1 cellular context compared by ENCODE assay signal in genomic region chr3:33099701-33100100, GRCh38.
TF ChIP-seq lines count a peak whose summit lies in the region.

No MANE protein-coding gene starts in this region.

TF ChIP-seq in K562, 482 proteins besides CTCF, POLR2A, EP300 and RAD21 (continued from another document):
- TF ChIP-seq, protein P1, sequence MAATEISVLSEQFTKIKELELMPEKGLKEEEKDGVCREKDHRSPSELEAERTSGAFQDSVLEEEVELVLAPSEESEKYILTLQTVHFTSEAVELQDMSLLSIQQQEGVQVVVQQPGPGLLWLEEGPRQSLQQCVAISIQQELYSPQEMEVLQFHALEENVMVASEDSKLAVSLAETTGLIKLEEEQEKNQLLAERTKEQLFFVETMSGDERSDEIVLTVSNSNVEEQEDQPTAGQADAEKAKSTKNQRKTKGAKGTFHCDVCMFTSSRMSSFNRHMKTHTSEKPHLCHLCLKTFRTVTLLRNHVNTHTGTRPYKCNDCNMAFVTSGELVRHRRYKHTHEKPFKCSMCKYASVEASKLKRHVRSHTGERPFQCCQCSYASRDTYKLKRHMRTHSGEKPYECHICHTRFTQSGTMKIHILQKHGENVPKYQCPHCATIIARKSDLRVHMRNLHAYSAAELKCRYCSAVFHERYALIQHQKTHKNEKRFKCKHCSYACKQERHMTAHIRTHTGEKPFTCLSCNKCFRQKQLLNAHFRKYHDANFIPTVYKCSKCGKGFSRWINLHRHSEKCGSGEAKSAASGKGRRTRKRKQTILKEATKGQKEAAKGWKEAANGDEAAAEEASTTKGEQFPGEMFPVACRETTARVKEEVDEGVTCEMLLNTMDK (IDR thresholded peaks at IDR 0.05; ENCODE audit: borderline replicate concordance, insufficient read depth, low read depth, low read length, poor library complexity, severe bottlenecking), result no peak
- peak; percentile 50; the same call in 1 of the 2 replicates for TF ChIP-seq SMAD4 (CRISPR knock-in tag; conservative IDR thresholded peaks at IDR 0.05)
- TF ChIP-seq, protein P2, sequence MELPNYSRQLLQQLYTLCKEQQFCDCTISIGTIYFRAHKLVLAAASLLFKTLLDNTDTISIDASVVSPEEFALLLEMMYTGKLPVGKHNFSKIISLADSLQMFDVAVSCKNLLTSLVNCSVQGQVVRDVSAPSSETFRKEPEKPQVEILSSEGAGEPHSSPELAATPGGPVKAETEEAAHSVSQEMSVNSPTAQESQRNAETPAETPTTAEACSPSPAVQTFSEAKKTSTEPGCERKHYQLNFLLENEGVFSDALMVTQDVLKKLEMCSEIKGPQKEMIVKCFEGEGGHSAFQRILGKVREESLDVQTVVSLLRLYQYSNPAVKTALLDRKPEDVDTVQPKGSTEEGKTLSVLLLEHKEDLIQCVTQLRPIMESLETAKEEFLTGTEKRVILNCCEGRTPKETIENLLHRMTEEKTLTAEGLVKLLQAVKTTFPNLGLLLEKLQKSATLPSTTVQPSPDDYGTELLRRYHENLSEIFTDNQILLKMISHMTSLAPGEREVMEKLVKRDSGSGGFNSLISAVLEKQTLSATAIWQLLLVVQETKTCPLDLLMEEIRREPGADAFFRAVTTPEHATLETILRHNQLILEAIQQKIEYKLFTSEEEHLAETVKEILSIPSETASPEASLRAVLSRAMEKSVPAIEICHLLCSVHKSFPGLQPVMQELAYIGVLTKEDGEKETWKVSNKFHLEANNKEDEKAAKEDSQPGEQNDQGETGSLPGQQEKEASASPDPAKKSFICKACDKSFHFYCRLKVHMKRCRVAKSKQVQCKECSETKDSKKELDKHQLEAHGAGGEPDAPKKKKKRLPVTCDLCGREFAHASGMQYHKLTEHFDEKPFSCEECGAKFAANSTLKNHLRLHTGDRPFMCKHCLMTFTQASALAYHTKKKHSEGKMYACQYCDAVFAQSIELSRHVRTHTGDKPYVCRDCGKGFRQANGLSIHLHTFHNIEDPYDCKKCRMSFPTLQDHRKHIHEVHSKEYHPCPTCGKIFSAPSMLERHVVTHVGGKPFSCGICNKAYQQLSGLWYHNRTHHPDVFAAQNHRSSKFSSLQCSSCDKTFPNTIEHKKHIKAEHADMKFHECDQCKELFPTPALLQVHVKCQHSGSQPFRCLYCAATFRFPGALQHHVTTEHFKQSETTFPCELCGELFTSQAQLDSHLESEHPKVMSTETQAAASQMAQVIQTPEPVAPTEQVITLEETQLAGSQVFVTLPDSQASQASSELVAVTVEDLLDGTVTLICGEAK (IDR thresholded peaks at IDR 0.05), result peak; percentile 86
- TF ChIP-seq, protein P2 (CRISPR knock-in tag; IDR thresholded peaks at IDR 0.05), result peak; percentile 83
- TF ChIP-seq, protein P3, sequence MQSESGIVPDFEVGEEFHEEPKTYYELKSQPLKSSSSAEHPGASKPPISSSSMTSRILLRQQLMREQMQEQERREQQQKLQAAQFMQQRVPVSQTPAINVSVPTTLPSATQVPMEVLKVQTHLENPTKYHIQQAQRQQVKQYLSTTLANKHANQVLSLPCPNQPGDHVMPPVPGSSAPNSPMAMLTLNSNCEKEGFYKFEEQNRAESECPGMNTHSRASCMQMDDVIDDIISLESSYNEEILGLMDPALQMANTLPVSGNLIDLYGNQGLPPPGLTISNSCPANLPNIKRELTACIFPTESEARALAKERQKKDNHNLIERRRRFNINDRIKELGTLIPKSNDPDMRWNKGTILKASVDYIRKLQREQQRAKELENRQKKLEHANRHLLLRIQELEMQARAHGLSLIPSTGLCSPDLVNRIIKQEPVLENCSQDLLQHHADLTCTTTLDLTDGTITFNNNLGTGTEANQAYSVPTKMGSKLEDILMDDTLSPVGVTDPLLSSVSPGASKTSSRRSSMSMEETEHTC (IDR thresholded peaks at IDR 0.05), result no peak
